In genomic region chr5:30099634-30100033, GRCh38 we compare ENCODE assay signal across 17 cellular contexts.
DNase-seq lines count a peak whose midpoint lies in the region; ATAC-seq, FAIRE-seq and TF ChIP-seq lines count a peak whose summit lies in the region.
"Had no signal": no experiment of that assay in that cellular context is flagged by ENCODE, and none has a peak within 500 bp of the region (broad histone marks: within the 10 kb centered on the region; RNA-seq: fewer than 3 reads in every experiment).

No MANE protein-coding gene starts in this region.

- ATAC-seq in A549 (peak; percentile 87 to 94), HG03439 (IDR thresholded peaks at IDR 0.05; ENCODE audit: unreplicated experiment) (no peak)

- TF ChIP-seq RAD21 in A549 (conservative IDR thresholded peaks at IDR 0.05 in 1 of 2, IDR thresholded peaks at IDR 0.05 in 1 of 2): peak in 1 of 2 experiments; percentile 54; a peak in 4 of 5 replicates

- H3K4me3 ChIP-seq in A549 (no peak overlapping the region), OCI-LY3 (ENCODE audit: low read length) (no peak overlapping the region), epithelial cell of esophagus (ENCODE audit: low read length) (no peak overlapping the region)
- H3K4me3 ChIP-seq: dorsolateral prefrontal cortex, tibial artery had no signal

- H3K36me3 ChIP-seq in OCI-LY3 (replicated peaks; ENCODE audit: low read depth, low read length): no peaks in the 10 kb centered on the region
- H3K36me3 ChIP-seq: tibial artery had no signal

- WGBS in A549 (ENCODE audit: missing lambda C conversion rate): under 1% methylated on average over 5 of the region's 5 CpGs

- peak; percentile 87 to 91; a peak in 4 of 5 replicates for TF ChIP-seq EP300 in A549 (IDR thresholded peaks at IDR 0.05)

- no peak overlapping the region for H3K9ac ChIP-seq in OCI-LY3 (ENCODE audit: low read length)
- H3K9ac ChIP-seq: parathyroid adenoma had no signal

- H3K79me2 ChIP-seq in OCI-LY3 (ENCODE audit: low read length): no peaks in the 10 kb centered on the region
- H3K79me2 ChIP-seq: parathyroid adenoma had no signal

- H2AFZ ChIP-seq in OCI-LY3 (ENCODE audit: low read depth, low read length): 0 out of 2 replicates have a peak overlapping the region, but pooled peaks have one; percentile 60
- H2AFZ ChIP-seq: parathyroid adenoma had no signal

- FAIRE-seq in A549 (lab: Jason Lieb, UNC): no peak
- peak; percentile 80 for FAIRE-seq in HTR-8/SVneo (lab: Jason Lieb, UNC)

- H3K9me3 ChIP-seq in A549 (no peaks in the 10 kb centered on the region), OCI-LY3 (ENCODE audit: insufficient read depth, low read length) (no peaks in the 10 kb centered on the region)
- H3K9me3 ChIP-seq: tibial artery had no signal

- no peaks in the 10 kb centered on the region for H3K27me3 ChIP-seq in OCI-LY3 (ENCODE audit: low read depth, low read length)
- H3K27me3 ChIP-seq: dorsolateral prefrontal cortex, tibial artery had no signal

- peak overlapping the region; percentile 55 for H3K4me2 ChIP-seq in A549
- no peak overlapping the region for H3K4me2 ChIP-seq in OCI-LY3 (ENCODE audit: low read length)

- DNase-seq in A549 (ENCODE audit: low read depth in 1 of 2, low spot score in 1 of 2): peak; percentile 24 to 87
- peak; percentile 55 for DNase-seq in HTR-8/SVneo (ENCODE audit: insufficient read length, low spot score)
- DNase-seq in epithelial cell of esophagus (ENCODE audit: low read depth): peak; percentile 40
- DNase-seq in stimulated activated CD8-positive, alpha-beta memory T cell treated with anti-CD3 and anti-CD28 coated beads, Interleukin-4, amount 100 ng/mL, for 48 hours: no peak
- no peak for DNase-seq in occipital lobe (lab: John Stamatoyannopoulos, UW)
- DNase-seq in NCI-H446 (lab: John Stamatoyannopoulos, UW): no peak
- DNase-seq: activated CD4-positive, CD25-positive, alpha-beta regulatory T cell; activated T-cell treated with anti-CD3 and anti-CD28 coated beads for 4 hours; dorsolateral prefrontal cortex; foreskin melanocyte; immature natural killer cell; NCI-H1105; stimulated activated CD4-positive, alpha-beta T cell treated with anti-CD3 and anti-CD28 coated beads, Interleukin-15, amount 100 ng/mL, for 24 hours; tibial artery had no signal

- CTCF ChIA-PET in A549 (lab: Yijun Ruan, JAX): interaction anchor here (1.0 kb wide), 1 partner anchor 59 kb away, joined by 3 read pairs; no protein-coding TSS in a partner anchor

- no peak for TF ChIP-seq CTCF in A549 (IDR thresholded peaks at IDR 0.05)
- no peak for TF ChIP-seq CTCF in OCI-LY3 (IDR thresholded peaks at IDR 0.05; ENCODE audit: low read depth, low read length)
- TF ChIP-seq CTCF in epithelial cell of esophagus (IDR thresholded peaks at IDR 0.05; ENCODE audit: insufficient read depth, low read depth, low read length, missing control alignments): no peak

- H3K4me1 ChIP-seq in A549 (peaks cover 31% of the 10 kb centered on the region), OCI-LY3 (ENCODE audit: low read length) (no peaks in the 10 kb centered on the region)
- H3K4me1 ChIP-seq: parathyroid adenoma had no signal

- no peaks in the 10 kb centered on the region for H4K20me1 ChIP-seq in OCI-LY3 (ENCODE audit: insufficient read depth, low read length)

- POLR2A ChIA-PET in A549 (lab: Yijun Ruan, JAX): no interaction called here

- no peak for TF ChIP-seq POLR2A in A549 (IDR thresholded peaks at IDR 0.05; ENCODE audit: low read length)

- peak overlapping the region; percentile 59 to 77; a peak in 4 of 6 replicates for H3K27ac ChIP-seq in A549
- H3K27ac ChIP-seq in OCI-LY3 (ENCODE audit: low read length): no peak overlapping the region
- H3K27ac ChIP-seq: dorsolateral prefrontal cortex, parathyroid adenoma, tibial artery had no signal

TF ChIP-seq in A549, 52 proteins besides CTCF, POLR2A, EP300 and RAD21 (continues in another document):
- peak; percentile 76 to 87; a peak in 3 of 5 replicates for TF ChIP-seq JUN (IDR thresholded peaks at IDR 0.05)
- peak; percentile 33; the same call in 1 of the 2 replicates for TF ChIP-seq HOXB5 (CRISPR knock-in tag; IDR thresholded peaks at IDR 0.05)
- TF ChIP-seq EHF (CRISPR knock-in tag; IDR thresholded peaks at IDR 0.05): no peak
- TF ChIP-seq POLR2AphosphoS2 (conservative IDR thresholded peaks at IDR 0.05; ENCODE audit: low read length): no peak
- TF ChIP-seq ZC3H11A (IDR thresholded peaks at IDR 0.05): no peak
- TF ChIP-seq BCL3 (IDR thresholded peaks at IDR 0.05): peak; percentile 92; the same call in 2 of the 3 replicates
- TF ChIP-seq KDM5A (IDR thresholded peaks at IDR 0.05): no peak
- TF ChIP-seq, protein P1, sequence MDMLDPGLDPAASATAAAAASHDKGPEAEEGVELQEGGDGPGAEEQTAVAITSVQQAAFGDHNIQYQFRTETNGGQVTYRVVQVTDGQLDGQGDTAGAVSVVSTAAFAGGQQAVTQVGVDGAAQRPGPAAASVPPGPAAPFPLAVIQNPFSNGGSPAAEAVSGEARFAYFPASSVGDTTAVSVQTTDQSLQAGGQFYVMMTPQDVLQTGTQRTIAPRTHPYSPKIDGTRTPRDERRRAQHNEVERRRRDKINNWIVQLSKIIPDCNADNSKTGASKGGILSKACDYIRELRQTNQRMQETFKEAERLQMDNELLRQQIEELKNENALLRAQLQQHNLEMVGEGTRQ (IDR thresholded peaks at IDR 0.05): no peak
- TF ChIP-seq PHF8 (IDR thresholded peaks at IDR 0.05; ENCODE audit: borderline replicate concordance, low read depth): no peak
- TF ChIP-seq NFE2L2 (conservative IDR thresholded peaks at IDR 0.05; ENCODE audit: low read length): no peak
- TF ChIP-seq EHMT2 (IDR thresholded peaks at IDR 0.05; ENCODE audit: low read depth): no peak
- no peak for TF ChIP-seq CBX8 (IDR thresholded peaks at IDR 0.05)
- no peak for TF ChIP-seq ZNF302 (CRISPR knock-in tag; IDR thresholded peaks at IDR 0.05)
- no peak for TF ChIP-seq HEYL (CRISPR knock-in tag; IDR thresholded peaks at IDR 0.05)
- peak; percentile 92 to 95 for TF ChIP-seq CEBPB (IDR thresholded peaks at IDR 0.05)
- 0 out of 2 replicates have a peak, but pooled peaks have one; percentile 43 for TF ChIP-seq HOXA7 (CRISPR knock-in tag; IDR thresholded peaks at IDR 0.05)
- no peak for TF ChIP-seq HDAC2 (IDR thresholded peaks at IDR 0.05)
- peak; percentile 94 for TF ChIP-seq GATA3 (IDR thresholded peaks at IDR 0.05; ENCODE audit: borderline replicate concordance)
- peak; percentile 94 for TF ChIP-seq FOXS1 (CRISPR knock-in tag; IDR thresholded peaks at IDR 0.05)
- no peak for TF ChIP-seq HMGXB4 (CRISPR knock-in tag; IDR thresholded peaks at IDR 0.05; ENCODE audit: borderline replicate concordance)
- TF ChIP-seq ZFP36 (IDR thresholded peaks at IDR 0.05; ENCODE audit: borderline replicate concordance, partially characterized antibody): peak; percentile 17
- no peak for TF ChIP-seq CHD4 (IDR thresholded peaks at IDR 0.05; ENCODE audit: borderline replicate concordance)
- peak; percentile 36; the same call in 1 of the 2 replicates for TF ChIP-seq HOXB13 (CRISPR knock-in tag; IDR thresholded peaks at IDR 0.05; ENCODE audit: low read depth)
- TF ChIP-seq, protein P2, sequence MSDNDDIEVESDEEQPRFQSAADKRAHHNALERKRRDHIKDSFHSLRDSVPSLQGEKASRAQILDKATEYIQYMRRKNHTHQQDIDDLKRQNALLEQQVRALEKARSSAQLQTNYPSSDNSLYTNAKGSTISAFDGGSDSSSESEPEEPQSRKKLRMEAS (IDR thresholded peaks at IDR 0.05): peak; percentile 32; the same call in 1 of the 2 replicates
- peak; percentile 94 for TF ChIP-seq JUNB (IDR thresholded peaks at IDR 0.05)
- 0 out of 3 replicates have a peak, but pooled peaks have one; percentile 24 for TF ChIP-seq SMC3 (IDR thresholded peaks at IDR 0.05)
- TF ChIP-seq, protein P3, sequence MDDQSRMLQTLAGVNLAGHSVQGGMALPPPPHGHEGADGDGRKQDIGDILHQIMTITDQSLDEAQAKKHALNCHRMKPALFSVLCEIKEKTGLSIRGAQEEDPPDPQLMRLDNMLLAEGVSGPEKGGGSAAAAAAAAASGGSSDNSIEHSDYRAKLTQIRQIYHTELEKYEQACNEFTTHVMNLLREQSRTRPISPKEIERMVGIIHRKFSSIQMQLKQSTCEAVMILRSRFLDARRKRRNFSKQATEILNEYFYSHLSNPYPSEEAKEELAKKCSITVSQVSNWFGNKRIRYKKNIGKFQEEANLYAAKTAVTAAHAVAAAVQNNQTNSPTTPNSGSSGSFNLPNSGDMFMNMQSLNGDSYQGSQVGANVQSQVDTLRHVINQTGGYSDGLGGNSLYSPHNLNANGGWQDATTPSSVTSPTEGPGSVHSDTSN (IDR thresholded peaks at IDR 0.05): 0 out of 2 replicates have a peak, but pooled peaks have one; percentile 23
- 0 out of 2 replicates have a peak, but pooled peaks have one; percentile 66 for TF ChIP-seq FOSB (CRISPR knock-in tag; IDR thresholded peaks at IDR 0.05)
- no peak for TF ChIP-seq RARB (CRISPR knock-in tag; IDR thresholded peaks at IDR 0.05)
- peak; percentile 70 for TF ChIP-seq FOSL2 (IDR thresholded peaks at IDR 0.05)
- TF ChIP-seq FOSL2 (CRISPR knock-in tag; IDR thresholded peaks at IDR 0.05): peak; percentile 93

Comparison
In these comparisons a context has a peak if more than half of its experiments do, and no peak if none do; other contexts are left out.
1. DNase-seq: peak in A549 (2 of 2), HTR-8/SVneo (single experiment) and epithelial cell of esophagus (single experiment); none in stimulated activated CD8-positive, alpha-beta memory T cell treated with anti-CD3 and anti-CD28 coated beads, Interleukin-4, amount 100 ng/mL, for 48 hours (single experiment), occipital lobe (single experiment) and NCI-H446 (0 of 2).